ENCODE assay signal across 21 cellular contexts in the genomic region with DNA sequence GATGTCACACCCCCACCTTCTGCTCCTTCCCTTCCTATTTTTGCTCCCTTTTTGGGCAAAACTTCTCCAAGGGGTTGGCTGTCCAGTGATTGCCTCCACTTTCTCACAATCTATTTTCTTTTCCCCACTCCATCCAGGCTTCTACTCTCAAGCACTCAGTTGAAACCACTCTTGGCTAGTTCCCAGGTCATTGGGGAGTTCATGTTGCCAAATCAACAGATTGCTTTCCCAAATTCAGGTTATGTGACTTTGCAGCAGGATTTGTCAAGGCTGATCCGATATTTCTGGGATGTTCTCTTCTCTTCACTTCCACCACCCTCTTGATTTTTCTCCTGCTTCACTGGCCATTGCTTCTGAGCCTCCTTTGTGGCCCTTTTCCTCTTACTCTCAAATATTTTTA.
"Had no signal": no experiment of that assay in that cellular context is flagged by ENCODE, and none has a peak within 500 bp of the region (broad histone marks: within the 10 kb centered on the region; RNA-seq: fewer than 3 reads in every experiment).

No MANE protein-coding gene starts in this region.

- ATAC-seq: activated CD8-positive, alpha-beta memory T cell treated with anti-CD3 and anti-CD28 coated beads, Interleukin-2, amount 10 ng/mL, durations not matched to agents 7 days and 5 days; gastroesophageal sphincter; heart left ventricle; WTC11 had no signal

- DNase-seq: activated CD4-positive, alpha-beta memory T cell treated with anti-CD3 and anti-CD28 coated beads for 36 hours; activated CD4-positive, alpha-beta T cell treated with anti-CD3 and anti-CD28 coated beads for 4 hours; activated CD8-positive, alpha-beta memory T cell treated with anti-CD3 and anti-CD28 coated beads, Interleukin-2, amount 10 ng/mL, durations not matched to agents 7 days and 5 days; activated naive CD8-positive, alpha-beta T cell treated with anti-CD3 and anti-CD28 coated beads for 36 hours; amniotic stem cell; endodermal cell; heart left ventricle; kidney; left ventricle myocardium inferior; occipital lobe; posterior cingulate gyrus; stimulated activated CD4-positive, alpha-beta T cell treated with anti-CD3 and anti-CD28 coated beads, Interleukin-12 subunit alpha, Interleukin-12 subunit beta, amount 100 ng/mL, for 4 hours; stimulated activated CD4-positive, alpha-beta T cell treated with anti-CD3 and anti-CD28 coated beads, Interleukin-1b, Interleukin-23, amount 100 ng/mL, for 48 hours; stimulated activated CD8-positive, alpha-beta memory T cell treated with anti-CD3 and anti-CD28 coated beads, Interleukin-4, amount 100 ng/mL, for 48 hours; stimulated activated naive CD4-positive, alpha-beta T cell treated with Interleukin-2 at 50 U/mL for 16 hours; T-helper 2 cell had no signal

- H3K4me1 ChIP-seq: gastroesophageal sphincter, heart left ventricle, left ventricle myocardium inferior, tibial nerve, vagina had no signal

- H3K36me3 ChIP-seq: gastroesophageal sphincter, heart left ventricle, left ventricle myocardium inferior, tibial nerve, vagina had no signal

- H3K27ac ChIP-seq: epithelial cell of prostate, gastroesophageal sphincter, heart left ventricle, left ventricle myocardium inferior, tibial nerve, vagina had no signal

- H3K27me3 ChIP-seq: gastroesophageal sphincter, heart left ventricle, tibial nerve, vagina had no signal

- H3K9me3 ChIP-seq: gastroesophageal sphincter, heart left ventricle, left ventricle myocardium inferior, tibial nerve, vagina had no signal

- H3K4me3 ChIP-seq: gastroesophageal sphincter, heart left ventricle, left ventricle myocardium inferior, tibial nerve, vagina had no signal
